In genomic region chr17:49749730-49750129, GRCh38 we compare ENCODE assay signal across 20 cellular contexts. TPM values are rescaled to one million over a fixed set of nuclear protein-coding genes. Genes with fewer than 3 reads are reported as not detected.
DNase-seq lines count a peak whose midpoint lies in the region; ATAC-seq, FAIRE-seq and TF ChIP-seq lines count a peak whose summit lies in the region.
"Had no signal": no experiment of that assay in that cellular context is flagged by ENCODE, and none has a peak within 500 bp of the region (broad histone marks: within the 10 kb centered on the region; RNA-seq: fewer than 3 reads in every experiment).

No MANE protein-coding gene starts in this region.

- intact Hi-C loops in HepG2 (cut with micrococcal nuclease; ENCODE audit: unreplicated experiment): no loop called here
- intact Hi-C loops in right lobe of liver (cut with DNase I): no loop called here
- intact Hi-C loops in PC-3 (cut with micrococcal nuclease): no loop called here

- CTCF ChIA-PET in HepG2 (lab: Yijun Ruan, JAX; ENCODE audit: low intra/inter-chr PET ratio, low total read pairs): no interaction called here
- CTCF ChIA-PET in PC-3 (lab: Charles Lee): no interaction called here

- H3K27ac Mint-ChIP-seq in T-helper 17 cell: peak overlapping the region; percentile 98
- peak overlapping the region; percentile 97 for H3K27ac Mint-ChIP-seq in central memory CD8-positive, alpha-beta T cell (ENCODE audit: low read depth)

- H4K20me1 ChIP-seq in HepG2 (ENCODE audit: insufficient read depth, low read length): no peaks in the 10 kb centered on the region
- no peaks in the 10 kb centered on the region for H4K20me1 ChIP-seq in PC-3 (ENCODE audit: low read length)

- POLR2A ChIA-PET in HepG2 (lab: Yijun Ruan, JAX): interaction anchor here (5.8 kb wide), 1 partner anchor 13 kb away, joined by 83 read pairs; the partner anchor contains the start of gene FAM117A
- POLR2A ChIA-PET in PC-3 (lab: Charles Lee; ENCODE audit: unreplicated experiment): no interaction called here

- TF ChIP-seq EP300 in HepG2 (IDR thresholded peaks at IDR 0.05; ENCODE audit: low read depth in 2 of 2, low read length in 2 of 2): no peak
- no peak for TF ChIP-seq EP300 in HepG2 (CRISPR knock-in tag; IDR thresholded peaks at IDR 0.05; ENCODE audit: borderline replicate concordance)
- TF ChIP-seq EP300 in suprapubic skin (IDR thresholded peaks at IDR 0.05): no peak

- H3K9ac ChIP-seq in HepG2 (ENCODE audit: insufficient read depth, low read depth, low read length) (no peak overlapping the region), PC-3 (ENCODE audit: low read length) (no peak overlapping the region)
- H3K9ac ChIP-seq: GM23248 had no signal

- TF ChIP-seq CTCF in HepG2 (CRISPR knock-in tag; IDR thresholded peaks at IDR 0.05) (no peak), right lobe of liver (IDR thresholded peaks at IDR 0.05) (no peak), suprapubic skin (IDR thresholded peaks at IDR 0.05) (no peak), PC-3 (conservative IDR thresholded peaks at IDR 0.05; ENCODE audit: low read depth, low read length) (no peak)

- H2AFZ ChIP-seq in HepG2 (ENCODE audit: low read length) (no peak overlapping the region), PC-3 (ENCODE audit: low read length) (no peak overlapping the region)
- H2AFZ ChIP-seq: GM23248 had no signal

- peaks cover 6% of the 10 kb centered on the region for H3K36me3 Mint-ChIP-seq in T-helper 17 cell (ENCODE audit: low read depth)
- peaks cover 20% of the 10 kb centered on the region for H3K36me3 Mint-ChIP-seq in central memory CD8-positive, alpha-beta T cell (ENCODE audit: insufficient read depth)

- H3K4me2 ChIP-seq in HepG2 (ENCODE audit: low read depth, low read length) (no peak overlapping the region), PC-3 (ENCODE audit: low read length) (no peak overlapping the region)

- TF ChIP-seq RAD21 in HepG2 (CRISPR knock-in tag; IDR thresholded peaks at IDR 0.05): no peak

- no peaks in the 10 kb centered on the region for H3K27me3 ChIP-seq in HepG2 (ENCODE audit: control insufficient read depth in 1 of 2, insufficient read depth in 2 of 2, low read length in 2 of 2)
- H3K27me3 ChIP-seq in right lobe of liver: no peaks in the 10 kb centered on the region
- no peaks in the 10 kb centered on the region for H3K27me3 ChIP-seq in suprapubic skin
- H3K27me3 ChIP-seq in PC-3 (ENCODE audit: low read length): no peaks in the 10 kb centered on the region
- H3K27me3 ChIP-seq: neutrophil, thyroid gland had no signal

- no peak overlapping the region for H3K27ac ChIP-seq in HepG2 (ENCODE audit: extremely low read length, insufficient read depth, low read length)
- no peak overlapping the region for H3K27ac ChIP-seq in right lobe of liver
- no peak overlapping the region for H3K27ac ChIP-seq in suprapubic skin
- H3K27ac ChIP-seq in PC-3 (ENCODE audit: low read length): no peak overlapping the region
- H3K27ac ChIP-seq: GM23248, neutrophil, thyroid gland had no signal

- no peaks in the 10 kb centered on the region for H3F3A ChIP-seq in PC-3 (ENCODE audit: low read length, unreplicated experiment)

- H3K36me3 ChIP-seq in HepG2 (replicated peaks in 1 of 2; ENCODE audit: control insufficient read depth in 1 of 2, insufficient read depth in 2 of 2, low read length in 2 of 2) (peaks cover 3 to 7% of the 10 kb centered on the region in 2 experiments; a peak in 4 of 5 replicates), right lobe of liver (no peaks in the 10 kb centered on the region), suprapubic skin (no peaks in the 10 kb centered on the region), PC-3 (ENCODE audit: low read depth, low read length) (no peaks in the 10 kb centered on the region)
- H3K36me3 ChIP-seq: neutrophil, thyroid gland had no signal

- in situ Hi-C loops in HepG2 (cut with HindIII; ENCODE audit: extremely low pct_ligation_motif_present, low pct_unique_long_range_greater_than_20kb): no loop called here

- DNase-seq in HepG2 (ENCODE audit: low spot score): no peak
- DNase-seq in right lobe of liver: no peak
- DNase-seq in T-helper 17 cell: no peak
- DNase-seq in central memory CD8-positive, alpha-beta T cell (ENCODE audit: low spot score in 2 of 2): no peak
- no peak for DNase-seq in suprapubic skin (ENCODE audit: low spot score in 2 of 2)
- DNase-seq in PC-3: no peak
- no peak for DNase-seq in cerebellar cortex (ENCODE audit: low spot score)
- DNase-seq: activated gamma-delta T cell treated with Interleukin-2 at 50 U/mL for 16 hours, GM23248, Kasumi-1, midbrain, NCI-H1105 treated with DMSO at 0.1 percent for 48 hours, NCI-H2107, NCI-H524, SW 1271, thyroid gland had no signal

- H3K27me3 Mint-ChIP-seq in T-helper 17 cell: no peaks in the 10 kb centered on the region
- no peaks in the 10 kb centered on the region for H3K27me3 Mint-ChIP-seq in central memory CD8-positive, alpha-beta T cell

- no peak overlapping the region for H3K4me3 ChIP-seq in HepG2 (replicated peaks in 1 of 3; ENCODE audit: insufficient read depth in 1 of 3, low read depth in 2 of 3, low read length in 3 of 3)
- no peak overlapping the region for H3K4me3 ChIP-seq in right lobe of liver
- no peak overlapping the region for H3K4me3 ChIP-seq in suprapubic skin
- H3K4me3 ChIP-seq in PC-3 (ENCODE audit: low read length): no peak overlapping the region
- H3K4me3 ChIP-seq: GM23248, thyroid gland had no signal

- H3K79me2 ChIP-seq in HepG2 (ENCODE audit: insufficient read depth, low read length) (no peaks in the 10 kb centered on the region), PC-3 (ENCODE audit: low read length) (no peaks in the 10 kb centered on the region)

- BruUV-seq in HepG2 (replicated peaks; lab: Mats Ljungman, UMichigan) (no TSS peak), PC-3 (replicated peaks; lab: Mats Ljungman, UMichigan) (no TSS peak)

- H3K4me1 ChIP-seq in HepG2 (ENCODE audit: insufficient read depth, low read length) (peaks cover 45% of the 10 kb centered on the region), right lobe of liver (peaks cover 0 to 29% (median 10%) of the 10 kb centered on the region in 4 donors), suprapubic skin (peaks cover 14% of the 10 kb centered on the region), PC-3 (ENCODE audit: insufficient read depth, low read length) (no peaks in the 10 kb centered on the region)

- no peak for ATAC-seq in HepG2
- ATAC-seq in right lobe of liver: no peak
- no peak for ATAC-seq in T-helper 17 cell
- ATAC-seq in central memory CD8-positive, alpha-beta T cell (replicated peaks; ENCODE audit: extremely low read depth, poor library complexity, severe bottlenecking): no peak
- ATAC-seq in GM19397 (IDR thresholded peaks at IDR 0.05; ENCODE audit: unreplicated experiment): no peak
- no peak for ATAC-seq in PC-3
- ATAC-seq: left lobe of liver, Right ventricle myocardium inferior had no signal

- WGBS in HepG2 (ENCODE audit: low lambda C conversion rate): 93% methylated on average over 3 of the region's 3 CpGs
- 76% methylated on average over 2 of the region's 3 CpGs for WGBS in right lobe of liver (ENCODE audit: insufficient coverage, low coverage, low lambda C conversion rate, missing lambda C conversion rate)
- 81% methylated on average over 3 of the region's 3 CpGs for WGBS in suprapubic skin

- H3K4me1 Mint-ChIP-seq in T-helper 17 cell: peaks cover 66% of the 10 kb centered on the region
- H3K4me1 Mint-ChIP-seq in central memory CD8-positive, alpha-beta T cell: peaks cover 67% of the 10 kb centered on the region

- FAIRE-seq in HepG2 (lab: Jason Lieb, UNC): no peak

- no peaks in the 10 kb centered on the region for H3K9me3 ChIP-seq in HepG2 (ENCODE audit: low read length)
- H3K9me3 ChIP-seq in right lobe of liver: no peaks in the 10 kb centered on the region
- no peaks in the 10 kb centered on the region for H3K9me3 ChIP-seq in T-helper 17 cell (ENCODE audit: control insufficient read depth, low read length, poor library complexity, severe bottlenecking)
- no peaks in the 10 kb centered on the region for H3K9me3 ChIP-seq in suprapubic skin
- H3K9me3 ChIP-seq in PC-3 (ENCODE audit: low read length): no peaks in the 10 kb centered on the region
- H3K9me3 ChIP-seq: neutrophil, thyroid gland had no signal

- H3K4me3 Mint-ChIP-seq in T-helper 17 cell: peak overlapping the region; percentile 57
- peak overlapping the region; percentile 40 for H3K4me3 Mint-ChIP-seq in central memory CD8-positive, alpha-beta T cell

- no peaks in the 10 kb centered on the region for H3K9me2 ChIP-seq in PC-3 (replicated peaks; ENCODE audit: low read length)

- no peaks in the 10 kb centered on the region for H3K9me3 Mint-ChIP-seq in central memory CD8-positive, alpha-beta T cell

- no peak for TF ChIP-seq POLR2A in HepG2 (IDR thresholded peaks at IDR 0.05; ENCODE audit: insufficient read depth in 1 of 2, low read depth in 2 of 2, low read length in 2 of 2)
- no peak for TF ChIP-seq POLR2A in right lobe of liver (IDR thresholded peaks at IDR 0.05)
- TF ChIP-seq POLR2A in suprapubic skin (IDR thresholded peaks at IDR 0.05): no peak

RNA-seq across cellular contexts. Expression of gene FAM117A, which starts 14.2 kb away (rescaled TPM):
- 12.1 and 12.3 TPM in 2 replicates for total RNA-seq in HepG2 (2016; rRNA removed; fragmentation: Illumina TruSeq; extraction: Trizol)
- 10.9 and 12.0 TPM in 2 replicates for total RNA-seq in HepG2 (2016; cell fraction: cytosol; rRNA removed; fragmentation: Illumina TruSeq; extraction: Trizol; ENCODE audit: low read depth)
- total RNA-seq in HepG2 (2016; cell fraction: insoluble cytoplasmic fraction; rRNA removed; fragmentation: Illumina TruSeq; extraction: Trizol): 9.9 and 12.6 TPM in 2 replicates
- 21.3 and 21.9 TPM in 2 replicates for total RNA-seq in HepG2 (2016; cell fraction: membrane; rRNA removed; fragmentation: Illumina TruSeq; extraction: Trizol)
- 8.1 and 8.9 TPM in 2 replicates for total RNA-seq in HepG2 (2016; cell fraction: nucleus; rRNA removed; fragmentation: Illumina TruSeq; extraction: Trizol)
- 19.8 and 22.0 TPM in 2 replicates for polyA plus RNA-seq in HepG2 (2011; rRNA removed)
- 11.4 and 15.9 TPM in 2 replicates for polyA plus RNA-seq in HepG2 (2011; cell fraction: cytosol; rRNA removed)
- polyA plus RNA-seq in HepG2 (2011; cell fraction: nucleus; rRNA removed): 17.2 and 20.5 TPM in 2 replicates
- polyA plus RNA-seq in HepG2 (2012): 11.3 and 12.2 TPM in 2 replicates
- 19.0 and 20.2 TPM in 2 replicates for polyA plus RNA-seq in HepG2 (2016; cell fraction: cytosol; fragmentation: Illumina TruSeq; extraction: Trizol; ENCODE audit: low read depth)
- 19.2 and 23.6 TPM in 2 replicates for polyA plus RNA-seq in HepG2 (2016; cell fraction: insoluble cytoplasmic fraction; fragmentation: Illumina TruSeq; extraction: Trizol; ENCODE audit: low read depth)
- 28.9 and 33.3 TPM in 2 replicates for polyA plus RNA-seq in HepG2 (2016; cell fraction: membrane; fragmentation: Illumina TruSeq; extraction: Trizol; ENCODE audit: low read depth)
- polyA plus RNA-seq in HepG2 (2016; cell fraction: nucleus; fragmentation: Illumina TruSeq; extraction: Trizol; ENCODE audit: insufficient read depth, low read depth): 20.1 and 22.1 TPM in 2 replicates
- 32.1 TPM in 1 of 2 replicates, not detected in the other for polyA minus RNA-seq in HepG2 (2011; rRNA and poly(A)+ RNA removed; ENCODE audit: low replicate concordance)
- polyA minus RNA-seq in HepG2 (2011; cell fraction: cytosol; rRNA and poly(A)+ RNA removed): 6.7 and 8.0 TPM in 2 replicates
- 7.9 and 8.7 TPM in 2 replicates for polyA minus RNA-seq in HepG2 (2011; cell fraction: nucleus; rRNA and poly(A)+ RNA removed)
- 1 to 10 TPM; 4.4 to 7.3 (median 5.9) TPM for total RNA-seq in right lobe of liver
- 10 to 100 TPM; 58.9 to 68.6 TPM for total RNA-seq in T-helper 17 cell
- total RNA-seq in suprapubic skin: 10 to 100 TPM; 24.2 to 47.3 (median 28.7) TPM
- 9.7 and 16.3 TPM in 2 replicates for total RNA-seq in PC-3 (2014; rRNA removed)

RNA-seq across cellular contexts. Expression of gene KAT7, which starts 38.8 kb away (rescaled TPM):
- total RNA-seq in HepG2 (2016; rRNA removed; fragmentation: Illumina TruSeq; extraction: Trizol) (39.2 and 43.8 TPM in 2 replicates), right lobe of liver (10 to 100 TPM; 10.8 to 21.3 (median 15.2) TPM), T-helper 17 cell (100 to 1,000 TPM; 191 to 201 TPM), suprapubic skin (10 to 100 TPM; 37.1 to 71.4 (median 52.2) TPM), PC-3 (2014; rRNA removed) (39.1 and 45.8 TPM in 2 replicates)
- 7.5 and 9.1 TPM in 2 replicates for total RNA-seq in HepG2 (2016; cell fraction: cytosol; rRNA removed; fragmentation: Illumina TruSeq; extraction: Trizol; ENCODE audit: low read depth)
- 38.8 and 41.1 TPM in 2 replicates for total RNA-seq in HepG2 (2016; cell fraction: insoluble cytoplasmic fraction; rRNA removed; fragmentation: Illumina TruSeq; extraction: Trizol)
- total RNA-seq in HepG2 (2016; cell fraction: membrane; rRNA removed; fragmentation: Illumina TruSeq; extraction: Trizol): 14.7 and 17.3 TPM in 2 replicates
- 47.4 and 58.4 TPM in 2 replicates for total RNA-seq in HepG2 (2016; cell fraction: nucleus; rRNA removed; fragmentation: Illumina TruSeq; extraction: Trizol)
- polyA plus RNA-seq in HepG2 (2011; rRNA removed): 17.2 and 21.2 TPM in 2 replicates
- 11.2 and 13.2 TPM in 2 replicates for polyA plus RNA-seq in HepG2 (2011; cell fraction: cytosol; rRNA removed)
- polyA plus RNA-seq in HepG2 (2011; cell fraction: nucleus; rRNA removed): 21.2 and 24.5 TPM in 2 replicates
- 16.5 and 22.9 TPM in 2 replicates for polyA plus RNA-seq in HepG2 (2012)
- polyA plus RNA-seq in HepG2 (2016; cell fraction: cytosol; fragmentation: Illumina TruSeq; extraction: Trizol; ENCODE audit: low read depth): 1.2 and 1.6 TPM in 2 replicates
- 35.8 and 38.8 TPM in 2 replicates for polyA plus RNA-seq in HepG2 (2016; cell fraction: insoluble cytoplasmic fraction; fragmentation: Illumina TruSeq; extraction: Trizol; ENCODE audit: low read depth)
- 5.3 and 5.7 TPM in 2 replicates for polyA plus RNA-seq in HepG2 (2016; cell fraction: membrane; fragmentation: Illumina TruSeq; extraction: Trizol; ENCODE audit: low read depth)
- polyA plus RNA-seq in HepG2 (2016; cell fraction: nucleus; fragmentation: Illumina TruSeq; extraction: Trizol; ENCODE audit: insufficient read depth, low read depth): 32.7 and 33.9 TPM in 2 replicates
- 35.4 and 40.6 TPM in 2 replicates for polyA minus RNA-seq in HepG2 (2011; rRNA and poly(A)+ RNA removed; ENCODE audit: low replicate concordance)
- 20.4 and 21.7 TPM in 2 replicates for polyA minus RNA-seq in HepG2 (2011; cell fraction: cytosol; rRNA and poly(A)+ RNA removed)
- polyA minus RNA-seq in HepG2 (2011; cell fraction: nucleus; rRNA and poly(A)+ RNA removed): 84.9 and 89.1 TPM in 2 replicates

RNA-seq across cellular contexts. Expression of gene SLC35B1, which starts 42.0 kb away (rescaled TPM):
- total RNA-seq in HepG2 (2016; rRNA removed; fragmentation: Illumina TruSeq; extraction: Trizol): 67.0 and 113 TPM in 2 replicates
- total RNA-seq in HepG2 (2016; cell fraction: cytosol; rRNA removed; fragmentation: Illumina TruSeq; extraction: Trizol; ENCODE audit: low read depth): 128 and 146 TPM in 2 replicates
- total RNA-seq in HepG2 (2016; cell fraction: insoluble cytoplasmic fraction; rRNA removed; fragmentation: Illumina TruSeq; extraction: Trizol): 68.0 and 117 TPM in 2 replicates
- 115 and 123 TPM in 2 replicates for total RNA-seq in HepG2 (2016; cell fraction: membrane; rRNA removed; fragmentation: Illumina TruSeq; extraction: Trizol)
- total RNA-seq in HepG2 (2016; cell fraction: nucleus; rRNA removed; fragmentation: Illumina TruSeq; extraction: Trizol): 105 and 117 TPM in 2 replicates
- 83.6 and 99.6 TPM in 2 replicates for polyA plus RNA-seq in HepG2 (2011; rRNA removed)
- 70.6 and 97.9 TPM in 2 replicates for polyA plus RNA-seq in HepG2 (2011; cell fraction: cytosol; rRNA removed)
- 79.1 and 84.2 TPM in 2 replicates for polyA plus RNA-seq in HepG2 (2011; cell fraction: nucleus; rRNA removed)
- 60.8 and 61.5 TPM in 2 replicates for polyA plus RNA-seq in HepG2 (2012)
- 123 and 149 TPM in 2 replicates for polyA plus RNA-seq in HepG2 (2016; cell fraction: cytosol; fragmentation: Illumina TruSeq; extraction: Trizol; ENCODE audit: low read depth)
- 70.3 and 81.2 TPM in 2 replicates for polyA plus RNA-seq in HepG2 (2016; cell fraction: insoluble cytoplasmic fraction; fragmentation: Illumina TruSeq; extraction: Trizol; ENCODE audit: low read depth)
- polyA plus RNA-seq in HepG2 (2016; cell fraction: membrane; fragmentation: Illumina TruSeq; extraction: Trizol; ENCODE audit: low read depth): 114 and 119 TPM in 2 replicates
- 186 and 193 TPM in 2 replicates for polyA plus RNA-seq in HepG2 (2016; cell fraction: nucleus; fragmentation: Illumina TruSeq; extraction: Trizol; ENCODE audit: insufficient read depth, low read depth)
- 81.3 and 114 TPM in 2 replicates for polyA minus RNA-seq in HepG2 (2011; rRNA and poly(A)+ RNA removed; ENCODE audit: low replicate concordance)
- 27.6 and 41.2 TPM in 2 replicates for polyA minus RNA-seq in HepG2 (2011; cell fraction: cytosol; rRNA and poly(A)+ RNA removed)
- polyA minus RNA-seq in HepG2 (2011; cell fraction: nucleus; rRNA and poly(A)+ RNA removed): 67.3 and 71.3 TPM in 2 replicates
- 10 to 100 TPM; 31.7 to 80.0 (median 56.9) TPM for total RNA-seq in right lobe of liver
- 10 to 100 TPM; 63.8 to 66.8 TPM for total RNA-seq in T-helper 17 cell
- total RNA-seq in suprapubic skin: 10 to 100 TPM; 28.8 to 42.9 (median 37.6) TPM
- total RNA-seq in PC-3 (2014; rRNA removed): 199 and 211 TPM in 2 replicates
